In genomic region chr10:119348516-119349240, GRCh38 we compare ENCODE assay signal across 18 cellular contexts.
DNase-seq lines count a peak whose midpoint lies in the region; ATAC-seq, FAIRE-seq and TF ChIP-seq lines count a peak whose summit lies in the region.
"Had no signal": no experiment of that assay in that cellular context is flagged by ENCODE, and none has a peak within 500 bp of the region (broad histone marks: within the 10 kb centered on the region; RNA-seq: fewer than 3 reads in every experiment).

No MANE protein-coding gene starts in this region.

- H4K91ac ChIP-seq in neuronal stem cell (ENCODE audit: low read depth, low read length, poor library complexity): no peak overlapping the region

- intact Hi-C loops in Right ventricle myocardium inferior (cut with DNase I) (loop anchor here (5.0 kb wide), 1 partner anchor 61 kb away; no protein-coding TSS in a partner anchor), cardiac septum (cut with DNase I) (no loop called here)

- H3K27me3 Mint-ChIP-seq in glutamatergic neuron (ENCODE audit: unreplicated experiment): peaks cover 20% of the 10 kb centered on the region
- H3K27me3 Mint-ChIP-seq: activated B cell treated with CpG ODN at 0.5 μM for 24 hours; activated CD8-positive, alpha-beta memory T cell treated with anti-CD3 and anti-CD28 coated beads, Interleukin-2, amount 10 ng/mL, durations not matched to agents 7 days and 5 days; dendritic cell treated with granulocyte-macrophage colony-stimulating factor and Interleukin-4, amounts not matched to agents 40 ng/mL and 50 ng/mL, for 4 days had no signal

- H3K36me3 ChIP-seq in neuronal stem cell (replicated peaks in 1 of 2; ENCODE audit: control insufficient read depth in 2 of 2, insufficient read depth in 2 of 2, low read length in 2 of 2): peaks cover 0 to 3% of the 10 kb centered on the region in 2 donors

- H3K27ac ChIP-seq in neuronal stem cell (replicated peaks; ENCODE audit: low read length): no peak overlapping the region
- H3K27ac ChIP-seq: HL-60 had no signal

- H2AK5ac ChIP-seq in neuronal stem cell (ENCODE audit: low read depth, low read length): no peak overlapping the region

- H3K9me3 ChIP-seq in neuronal stem cell (replicated peaks in 1 of 2; ENCODE audit: control insufficient read depth in 2 of 2, insufficient read depth in 1 of 2, low read depth in 1 of 2, low read length in 2 of 2): peaks cover 3 to 15% of the 10 kb centered on the region in 2 donors

- no peak for FAIRE-seq in H54 (lab: Jason Lieb, UNC)
- FAIRE-seq: kidney had no signal

- peak overlapping the region; percentile 9 for H2BK5ac ChIP-seq in neuronal stem cell (ENCODE audit: low read length)

- peaks cover 38% of the 10 kb centered on the region for H3K4me1 Mint-ChIP-seq in glutamatergic neuron (ENCODE audit: low read depth, unreplicated experiment)

- H3K27me3 ChIP-seq in neuronal stem cell (ENCODE audit: control insufficient read depth in 3 of 3, insufficient read depth in 3 of 3, low read depth in 1 of 3, low read length in 3 of 3): no peaks in the 10 kb centered on the region

- H2BK12ac ChIP-seq in neuronal stem cell (ENCODE audit: low read length): no peak overlapping the region

- no peak overlapping the region for H3K4me2 ChIP-seq in neuronal stem cell (ENCODE audit: insufficient read depth, low read length, poor library complexity, severe bottlenecking)

- no peak overlapping the region for H3K9ac ChIP-seq in neuronal stem cell (ENCODE audit: low read depth, low read length, poor library complexity)

- peaks cover 2% of the 10 kb centered on the region for H3K79me1 ChIP-seq in neuronal stem cell (ENCODE audit: low read depth, low read length)

- H3K36me3 Mint-ChIP-seq in glutamatergic neuron (ENCODE audit: unreplicated experiment): peaks cover 21% of the 10 kb centered on the region

- H3K23ac ChIP-seq in neuronal stem cell (ENCODE audit: low read depth, low read length, poor library complexity): no peak overlapping the region

- H3K9me3 Mint-ChIP-seq in glutamatergic neuron (ENCODE audit: unreplicated experiment): peaks cover 24% of the 10 kb centered on the region

- H3K4me3 ChIP-seq in neuronal stem cell (ENCODE audit: low read length in 2 of 2): no peak overlapping the region

- H3K4ac ChIP-seq in neuronal stem cell (ENCODE audit: low read length): no peak overlapping the region

- H3K14ac ChIP-seq in neuronal stem cell (ENCODE audit: low read length): no peak overlapping the region

- H4K8ac ChIP-seq in neuronal stem cell (ENCODE audit: low read depth, low read length): no peak overlapping the region

- peak overlapping the region; percentile 56 for H3K27ac Mint-ChIP-seq in glutamatergic neuron (ENCODE audit: unreplicated experiment)
- H3K27ac Mint-ChIP-seq: activated B cell treated with CpG ODN at 0.5 μM for 24 hours; activated CD8-positive, alpha-beta memory T cell treated with anti-CD3 and anti-CD28 coated beads, Interleukin-2, amount 10 ng/mL, durations not matched to agents 7 days and 5 days; activated naive CD4-positive, alpha-beta T cell treated with anti-CD3 and anti-CD28 coated beads for 36 hours; dendritic cell treated with granulocyte-macrophage colony-stimulating factor and Interleukin-4, amounts not matched to agents 40 ng/mL and 50 ng/mL, for 4 days had no signal

- H2AFZ ChIP-seq in neuronal stem cell (ENCODE audit: low read length): no peak overlapping the region

- TF ChIP-seq CTCF in glutamatergic neuron (IDR thresholded peaks at IDR 0.05; ENCODE audit: partially characterized antibody, unreplicated experiment): no peak

- peak overlapping the region; percentile 68 for H3K18ac ChIP-seq in neuronal stem cell (ENCODE audit: low read length)

- no CpG with 5 or more reads among the region's 15 CpGs for WGBS in neuronal stem cell (ENCODE audit: extremely low coverage in 2 of 2, insufficient read length in 2 of 2, insufficient replicate concordance in 1 of 2), 2 donors

- TF ChIP-seq POLR2A in H54 (IDR thresholded peaks at IDR 0.05; ENCODE audit: low read depth, low read length): no peak

- H2BK15ac ChIP-seq in neuronal stem cell (ENCODE audit: low read length): no peak overlapping the region

- ATAC-seq in Right ventricle myocardium inferior (peak; percentile 56), HG03139 (IDR thresholded peaks at IDR 0.05; ENCODE audit: unreplicated experiment) (no peak), GM19324 (IDR thresholded peaks at IDR 0.05; ENCODE audit: low FRiP score, unreplicated experiment) (no peak)
- ATAC-seq: activated CD8-positive, alpha-beta memory T cell treated with anti-CD3 and anti-CD28 coated beads, Interleukin-2, amount 10 ng/mL, durations not matched to agents 7 days and 5 days had no signal

- H2BK120ac ChIP-seq in neuronal stem cell (ENCODE audit: low read depth, low read length): no peak overlapping the region

- H3K4me3 Mint-ChIP-seq in glutamatergic neuron (ENCODE audit: unreplicated experiment): no peak overlapping the region
- H3K4me3 Mint-ChIP-seq: activated B cell treated with CpG ODN at 0.5 μM for 24 hours; activated CD8-positive, alpha-beta memory T cell treated with anti-CD3 and anti-CD28 coated beads, Interleukin-2, amount 10 ng/mL, durations not matched to agents 7 days and 5 days; activated naive CD4-positive, alpha-beta T cell treated with anti-CD3 and anti-CD28 coated beads for 36 hours; dendritic cell treated with granulocyte-macrophage colony-stimulating factor and Interleukin-4, amounts not matched to agents 40 ng/mL and 50 ng/mL, for 4 days had no signal

- DNase-seq in Right ventricle myocardium inferior (ENCODE audit: missing footprints) (no peak), cardiac septum (ENCODE audit: low spot score) (no peak), glutamatergic neuron (no peak), neuronal stem cell (ENCODE audit: low spot score) (no peak), H54 (ENCODE audit: insufficient read length, low spot score) (no peak)
- no peak for DNase-seq in stimulated activated CD8-positive, alpha-beta memory T cell treated with anti-CD3 and anti-CD28 coated beads, Interleukin-4, amount 100 ng/mL, for 48 hours
- DNase-seq: activated B cell treated with CpG ODN at 0.5 μM for 24 hours; activated CD8-positive, alpha-beta memory T cell treated with anti-CD3 and anti-CD28 coated beads, Interleukin-2, amount 10 ng/mL, durations not matched to agents 7 days and 5 days; activated naive CD4-positive, alpha-beta T cell treated with anti-CD3 and anti-CD28 coated beads for 36 hours; COR-L47; foreskin melanocyte; kidney; NCI-H1694 treated with DMSO at 0.1 percent for 48 hours; NCI-H510A treated with DMSO at 0.1 percent for 48 hours had no signal

- peaks cover 0 to 8% of the 10 kb centered on the region in 2 donors for H3K4me1 ChIP-seq in neuronal stem cell (ENCODE audit: control insufficient read depth in 2 of 2, insufficient read depth in 1 of 2, low read depth in 1 of 2, low read length in 2 of 2)
